29 cellular contexts compared by ENCODE assay signal in the genomic region with DNA sequence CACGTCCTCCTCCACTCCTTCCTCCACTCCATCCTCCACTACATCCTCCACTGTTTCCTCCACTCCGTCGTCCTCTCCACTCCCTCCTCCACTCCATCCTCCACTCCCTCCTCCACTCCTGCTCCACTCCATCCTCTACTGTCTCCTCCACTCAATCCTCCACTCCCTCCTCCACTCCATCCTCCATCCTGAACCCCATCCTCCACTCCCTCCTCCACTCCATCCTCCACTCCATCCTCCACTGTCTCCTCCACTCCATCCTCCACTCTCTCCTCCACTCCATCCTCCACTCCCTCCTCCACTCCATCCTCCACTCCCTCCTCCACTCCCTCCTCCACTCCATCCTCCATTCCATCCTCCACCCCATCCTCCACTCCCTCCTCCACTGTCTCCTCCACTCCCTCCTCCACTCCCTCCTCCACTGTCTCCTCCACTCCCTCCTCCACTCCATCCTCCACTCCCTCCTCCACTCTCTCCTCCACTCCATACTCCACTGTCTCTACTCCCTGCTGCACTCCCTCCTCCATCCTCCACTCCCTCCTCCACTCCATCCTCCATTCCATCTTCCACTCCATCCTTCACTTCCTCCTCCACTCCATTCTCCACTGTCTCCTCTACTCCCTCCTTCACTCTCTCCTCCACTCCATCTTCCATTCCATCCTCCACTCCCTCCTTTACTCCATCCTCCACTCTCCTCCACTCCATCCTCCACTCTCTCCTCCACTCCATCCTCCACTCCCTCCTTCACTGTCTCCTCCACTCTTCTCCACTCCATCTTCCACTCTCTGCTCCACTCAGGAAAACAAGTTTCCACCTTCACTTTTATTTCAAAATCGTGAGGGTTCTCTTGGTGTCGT. TPM values are rescaled to one million over a fixed set of nuclear protein-coding genes. Genes with fewer than 3 reads are reported as not detected.
"Had no signal": no experiment of that assay in that cellular context is flagged by ENCODE, and none has a peak within 500 bp of the region (broad histone marks: within the 10 kb centered on the region; RNA-seq: fewer than 3 reads in every experiment).

No MANE protein-coding gene starts in this region.

- H3K36me3 ChIP-seq: colonic mucosa, left ventricle myocardium inferior, neutrophil, prostate gland, sigmoid colon, WERI-Rb-1 had no signal

- H3K36me3 Mint-ChIP-seq: activated naive CD4-positive, alpha-beta T cell treated with anti-CD3 and anti-CD28 coated beads, Interleukin-2, amount 50 U/mL, for 24 hours; stimulated activated effector memory CD8-positive, alpha-beta T cell treated with anti-CD3 and anti-CD28 coated beads, Interleukin-12 subunit alpha, Interleukin-12 subunit beta, amount 100 ng/mL, for 72 hours had no signal

- H3K27ac ChIP-seq: left ventricle myocardium inferior, neutrophil, prostate gland, sigmoid colon, stomach, tibial artery, WERI-Rb-1 had no signal

- ATAC-seq: activated naive CD8-positive, alpha-beta T cell treated with anti-CD3 and anti-CD28 coated beads, Interleukin-2, amount 50 U/mL, for 24 hours; activated T-helper 17 cell treated with anti-CD3 and anti-CD28 coated beads, Interleukin-2, amount 50 U/mL, for 72 hours; naive thymus-derived CD4-positive, alpha-beta T cell; stimulated activated effector memory CD8-positive, alpha-beta T cell treated with anti-CD3 and anti-CD28 coated beads, Interleukin-12 subunit alpha, Interleukin-12 subunit beta, amount 100 ng/mL, for 72 hours; T-helper 17 cell had no signal

- H3K27me3 ChIP-seq: colonic mucosa, neutrophil, sigmoid colon, stomach, tibial artery had no signal

- DNase-seq: activated CD4-positive, alpha-beta memory T cell treated with anti-CD3 and anti-CD28 coated beads, Interleukin-2, amount 10 ng/mL, durations not matched to agents 7 days and 5 days; activated CD4-positive, alpha-beta T cell treated with anti-CD3 and anti-CD28 coated beads, Interleukin-2, amount 10 ng/mL, durations not matched to agents 24 days and 14 days; activated CD4-positive, CD25-positive, alpha-beta regulatory T cell treated with anti-CD3 and anti-CD28 coated beads, Interleukin-2, amount 50 U/mL, for 72 hours; activated CD8-positive, alpha-beta memory T cell treated with anti-CD3 and anti-CD28 coated beads, Interleukin-2, amount 50 U/mL, for 48 hours; activated gamma-delta T cell treated with Interleukin-2 at 50 U/mL for 16 hours; activated naive CD8-positive, alpha-beta T cell treated with anti-CD3 and anti-CD28 coated beads, Interleukin-2, amount 50 U/mL, for 24 hours; activated T-cell treated with anti-CD3 and anti-CD28 coated beads, Interleukin-2, amount 50 U/mL, for 24 hours; amygdala; central memory CD4-positive, alpha-beta T cell; effector CD8-positive, alpha-beta T cell; left ventricle myocardium inferior; naive thymus-derived CD4-positive, alpha-beta T cell; retina; sigmoid colon; small intestine; stimulated activated CD4-positive, alpha-beta T cell treated with anti-CD3 and anti-CD28 coated beads, Interleukin-4, amount 100 ng/mL, for 24 hours; stomach; T-helper 17 cell; T1000; tibial artery; WERI-Rb-1 had no signal

- H3K4me3 ChIP-seq: colonic mucosa, left ventricle myocardium inferior, lung, prostate gland, sigmoid colon, stomach, tibial artery had no signal

- H3K4me3 Mint-ChIP-seq: activated CD4-positive, alpha-beta memory T cell treated with anti-CD3 and anti-CD28 coated beads, Interleukin-2, amount 10 ng/mL, durations not matched to agents 7 days and 5 days; activated CD4-positive, alpha-beta T cell treated with anti-CD3 and anti-CD28 coated beads, Interleukin-2, amount 10 ng/mL, durations not matched to agents 24 days and 14 days; activated naive CD4-positive, alpha-beta T cell treated with anti-CD3 and anti-CD28 coated beads, Interleukin-2, amount 50 U/mL, for 24 hours; activated naive CD8-positive, alpha-beta T cell treated with anti-CD3 and anti-CD28 coated beads, Interleukin-2, amount 50 U/mL, for 24 hours; activated T-cell treated with anti-CD3 and anti-CD28 coated beads, Interleukin-2, amount 50 U/mL, for 24 hours; activated T-helper 17 cell treated with anti-CD3 and anti-CD28 coated beads, Interleukin-2, amount 50 U/mL, for 72 hours; mesothelial cell of epicardium; naive thymus-derived CD4-positive, alpha-beta T cell; stimulated activated effector memory CD8-positive, alpha-beta T cell treated with anti-CD3 and anti-CD28 coated beads, Interleukin-12 subunit alpha, Interleukin-12 subunit beta, amount 100 ng/mL, for 72 hours; T-helper 17 cell had no signal

- H3K27ac Mint-ChIP-seq: activated CD4-positive, alpha-beta memory T cell treated with anti-CD3 and anti-CD28 coated beads, Interleukin-2, amount 10 ng/mL, durations not matched to agents 7 days and 5 days; activated CD4-positive, alpha-beta T cell treated with anti-CD3 and anti-CD28 coated beads, Interleukin-2, amount 10 ng/mL, durations not matched to agents 24 days and 14 days; activated naive CD4-positive, alpha-beta T cell treated with anti-CD3 and anti-CD28 coated beads, Interleukin-2, amount 50 U/mL, for 24 hours; activated naive CD8-positive, alpha-beta T cell treated with anti-CD3 and anti-CD28 coated beads, Interleukin-2, amount 50 U/mL, for 24 hours; activated T-cell treated with anti-CD3 and anti-CD28 coated beads, Interleukin-2, amount 50 U/mL, for 24 hours; activated T-helper 17 cell treated with anti-CD3 and anti-CD28 coated beads, Interleukin-2, amount 50 U/mL, for 72 hours; mesothelial cell of epicardium; naive thymus-derived CD4-positive, alpha-beta T cell; stimulated activated effector memory CD8-positive, alpha-beta T cell treated with anti-CD3 and anti-CD28 coated beads, Interleukin-12 subunit alpha, Interleukin-12 subunit beta, amount 100 ng/mL, for 72 hours; T-helper 17 cell had no signal

- H3K4me1 ChIP-seq: prostate gland, sigmoid colon, tibial artery had no signal

- H3K27me3 Mint-ChIP-seq: activated naive CD4-positive, alpha-beta T cell treated with anti-CD3 and anti-CD28 coated beads, Interleukin-2, amount 50 U/mL, for 24 hours had no signal

- H3K4me1 Mint-ChIP-seq: activated CD4-positive, alpha-beta memory T cell treated with anti-CD3 and anti-CD28 coated beads, Interleukin-2, amount 10 ng/mL, durations not matched to agents 7 days and 5 days; activated CD4-positive, alpha-beta T cell treated with anti-CD3 and anti-CD28 coated beads, Interleukin-2, amount 10 ng/mL, durations not matched to agents 24 days and 14 days; activated naive CD4-positive, alpha-beta T cell treated with anti-CD3 and anti-CD28 coated beads, Interleukin-2, amount 50 U/mL, for 24 hours; activated naive CD8-positive, alpha-beta T cell treated with anti-CD3 and anti-CD28 coated beads, Interleukin-2, amount 50 U/mL, for 24 hours; activated T-helper 17 cell treated with anti-CD3 and anti-CD28 coated beads, Interleukin-2, amount 50 U/mL, for 72 hours had no signal

RNA-seq across cellular contexts. Expression of a gene that starts 14.3 kb away (rescaled TPM):
- total RNA-seq: activated CD4-positive, alpha-beta T cell treated with anti-CD3 and anti-CD28 coated beads, Interleukin-2, amount 10 ng/mL, durations not matched to agents 24 days and 14 days had no signal
- polyA plus RNA-seq: naive thymus-derived CD4-positive, alpha-beta T cell had no signal
